Comparison of ENCODE assay signal across 23 cellular contexts in the genomic region with DNA sequence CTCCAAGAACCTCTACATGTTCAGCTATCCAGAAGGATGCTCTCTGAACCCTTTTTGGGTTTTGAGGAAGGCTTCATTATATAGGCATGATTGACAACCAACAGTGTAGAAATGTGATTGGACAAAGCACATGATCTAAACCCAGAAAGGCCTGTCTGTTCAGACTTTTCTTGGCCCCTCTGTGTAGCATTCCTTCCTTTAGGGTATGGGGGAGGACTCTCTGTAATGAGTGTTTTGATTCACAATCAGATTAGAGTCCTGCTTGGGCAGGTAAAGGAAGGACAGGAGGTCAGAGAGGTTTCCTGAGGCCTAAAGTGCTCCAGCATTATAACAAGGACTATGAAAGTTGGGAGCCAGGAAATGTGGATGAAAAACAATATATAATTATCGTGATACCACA. TPM values are rescaled to one million over a fixed set of nuclear protein-coding genes. Genes with fewer than 3 reads are reported as not detected.
"Had no signal": no experiment of that assay in that cellular context is flagged by ENCODE, and none has a peak within 500 bp of the region (broad histone marks: within the 10 kb centered on the region; RNA-seq: fewer than 3 reads in every experiment).

No MANE protein-coding gene starts in this region.

- H3K4me1 ChIP-seq: foreskin keratinocyte, testis had no signal

- H3K27me3 ChIP-seq: adrenal gland, ascending aorta, brain microvascular endothelial cell, foreskin keratinocyte, hepatocyte, spleen, testis, vagina had no signal

- H3K36me3 ChIP-seq: adrenal gland, ascending aorta, brain microvascular endothelial cell, left ventricle myocardium inferior, spleen, vagina had no signal

- H3K4me3 ChIP-seq: adrenal gland, ascending aorta, hepatocyte, left ventricle myocardium inferior, spleen, testis, vagina had no signal

- DNase-seq: activated CD4-positive, alpha-beta T cell treated with anti-CD3 and anti-CD28 coated beads, Interleukin-2, amount 10 ng/mL, durations not matched to agents 7 days and 5 days; activated naive CD4-positive, alpha-beta T cell; activated T-cell treated with anti-CD3 and anti-CD28 coated beads, Interleukin-2, amount 50 U/mL, for 1 hour; adrenal gland; brain microvascular endothelial cell; caudate nucleus; dermis blood vessel endothelial cell; effector CD8-positive, alpha-beta T cell; foreskin keratinocyte; left ventricle myocardium inferior; spleen; stimulated activated CD4-positive, alpha-beta T cell treated with anti-CD3 and anti-CD28 coated beads, Interleukin-4, amount 100 ng/mL, for 1 hour; stimulated activated naive CD4-positive, alpha-beta T cell; testis had no signal

- H2AFZ ChIP-seq: hepatocyte had no signal

- H3K36me3 Mint-ChIP-seq: activated naive CD8-positive, alpha-beta T cell; natural killer cell treated with Interleukin-12 subunit alpha and Interleukin-12 subunit beta and Interleukin-15 and Interleukin-18, amount 100 ng/mL, for 72 hours had no signal

- H3K9me3 Mint-ChIP-seq: activated CD4-positive, alpha-beta T cell treated with anti-CD3 and anti-CD28 coated beads, Interleukin-2, amount 10 ng/mL, durations not matched to agents 7 days and 5 days; activated T-helper 2 cell treated with anti-CD3 and anti-CD28 coated beads, Interferon-gamma antibody, Interleukin-2, Interleukin-4, amounts not matched to agents 10 μg/mL and 5 μg/mL and 100 μg/mL, durations not matched to agents 14 hours and 24 hours and 36 hours; type B pancreatic cell had no signal

- H3K27me3 Mint-ChIP-seq: natural killer cell treated with Interleukin-12 subunit alpha and Interleukin-12 subunit beta and Interleukin-15 and Interleukin-18, amount 100 ng/mL, for 72 hours; type B pancreatic cell had no signal

- H3K4me1 Mint-ChIP-seq: activated CD4-positive, alpha-beta T cell treated with anti-CD3 and anti-CD28 coated beads, Interleukin-2, amount 10 ng/mL, durations not matched to agents 7 days and 5 days had no signal

- H3K27ac ChIP-seq: adrenal gland, ascending aorta, brain microvascular endothelial cell, foreskin keratinocyte, hepatocyte, left ventricle myocardium inferior, testis, vagina had no signal

- ATAC-seq: activated CD4-positive, CD25-positive, alpha-beta regulatory T cell treated with anti-CD3 and anti-CD28 coated beads, Interleukin-2, amount 50 U/mL, for 24 hours; foreskin keratinocyte; natural killer cell treated with Interleukin-12 subunit alpha and Interleukin-12 subunit beta and Interleukin-15 and Interleukin-18, amount 100 ng/mL, for 72 hours had no signal

- H3K4me2 ChIP-seq: hepatocyte had no signal

- H3K4me3 Mint-ChIP-seq: activated CD4-positive, alpha-beta T cell treated with anti-CD3 and anti-CD28 coated beads, Interleukin-2, amount 10 ng/mL, durations not matched to agents 7 days and 5 days; activated naive CD8-positive, alpha-beta T cell; natural killer cell treated with Interleukin-12 subunit alpha and Interleukin-12 subunit beta and Interleukin-15 and Interleukin-18, amount 100 ng/mL, for 72 hours; type B pancreatic cell had no signal

- H3K27ac Mint-ChIP-seq: activated CD4-positive, alpha-beta T cell treated with anti-CD3 and anti-CD28 coated beads, Interleukin-2, amount 10 ng/mL, durations not matched to agents 7 days and 5 days; activated naive CD8-positive, alpha-beta T cell; activated T-helper 2 cell treated with anti-CD3 and anti-CD28 coated beads, Interferon-gamma antibody, Interleukin-2, Interleukin-4, amounts not matched to agents 10 μg/mL and 5 μg/mL and 100 μg/mL, durations not matched to agents 14 hours and 24 hours and 36 hours; natural killer cell treated with Interleukin-12 subunit alpha and Interleukin-12 subunit beta and Interleukin-15 and Interleukin-18, amount 100 ng/mL, for 72 hours had no signal

- H3K9me3 ChIP-seq: adrenal gland, ascending aorta, left ventricle myocardium inferior, spleen, testis, vagina had no signal

RNA-seq across cellular contexts. Expression of gene GULP1, which starts 13.6 kb away (rescaled TPM):
- total RNA-seq: activated CD4-positive, alpha-beta T cell treated with anti-CD3 and anti-CD28 coated beads, Interleukin-2, amount 10 ng/mL, durations not matched to agents 7 days and 5 days; activated T-helper 2 cell treated with anti-CD3 and anti-CD28 coated beads, Interferon-gamma antibody, Interleukin-2, Interleukin-4, amounts not matched to agents 10 μg/mL and 5 μg/mL and 100 μg/mL, durations not matched to agents 14 hours and 24 hours and 36 hours; natural killer cell treated with Interleukin-12 subunit alpha and Interleukin-12 subunit beta and Interleukin-15 and Interleukin-18, amount 100 ng/mL, for 72 hours; T-helper 2 cell treated with Interferon-gamma antibody and Interleukin-4, amounts not matched to agents 100 ng/mL and 5 ng/mL, for 36 hours had no signal
